Comparison of ENCODE assay signal across 1 cellular context in the genomic region with DNA sequence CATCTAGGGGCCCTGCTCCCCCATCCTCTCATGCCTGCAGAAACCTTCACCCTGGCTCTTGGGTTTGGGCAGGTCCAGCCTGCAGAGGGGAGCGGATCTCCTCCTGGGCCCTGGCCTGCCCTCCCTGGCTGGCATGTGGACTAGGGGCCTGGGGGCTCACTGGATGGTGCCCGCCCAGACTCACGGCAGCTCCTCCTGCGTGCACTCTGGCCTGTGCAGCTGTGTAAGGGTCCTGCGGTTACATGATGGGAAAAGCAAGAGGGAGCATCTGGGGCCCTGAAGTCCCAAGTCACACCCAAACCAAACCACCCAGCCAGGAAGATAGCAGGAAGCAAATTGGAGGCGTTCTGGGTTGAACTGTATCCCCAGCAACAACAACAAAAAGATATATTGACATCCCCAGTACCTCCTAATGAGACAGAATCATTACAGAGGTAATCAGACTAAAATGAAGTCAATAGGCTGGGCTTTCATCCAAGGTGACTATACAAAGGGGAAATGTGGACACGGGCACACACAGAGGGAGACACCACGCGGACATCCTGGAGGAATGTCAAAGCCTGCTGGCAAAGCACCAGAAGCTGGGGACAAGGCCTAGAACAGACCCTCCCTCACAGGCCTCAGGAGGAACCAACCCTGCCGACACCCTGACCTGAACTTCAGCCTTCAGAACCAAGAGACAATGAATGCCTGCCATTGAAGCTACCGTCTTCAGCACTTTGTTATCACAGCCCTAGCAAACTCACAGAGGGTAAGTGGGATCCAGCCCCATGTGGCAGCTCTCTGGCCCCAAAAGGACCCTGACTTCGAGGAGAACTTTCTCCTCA.
TF ChIP-seq lines count a peak whose summit lies in the region.

No MANE protein-coding gene starts in this region.

TF ChIP-seq in GM23338, 12 proteins besides CTCF, POLR2A, EP300 and RAD21:
- TF ChIP-seq, protein P1, sequence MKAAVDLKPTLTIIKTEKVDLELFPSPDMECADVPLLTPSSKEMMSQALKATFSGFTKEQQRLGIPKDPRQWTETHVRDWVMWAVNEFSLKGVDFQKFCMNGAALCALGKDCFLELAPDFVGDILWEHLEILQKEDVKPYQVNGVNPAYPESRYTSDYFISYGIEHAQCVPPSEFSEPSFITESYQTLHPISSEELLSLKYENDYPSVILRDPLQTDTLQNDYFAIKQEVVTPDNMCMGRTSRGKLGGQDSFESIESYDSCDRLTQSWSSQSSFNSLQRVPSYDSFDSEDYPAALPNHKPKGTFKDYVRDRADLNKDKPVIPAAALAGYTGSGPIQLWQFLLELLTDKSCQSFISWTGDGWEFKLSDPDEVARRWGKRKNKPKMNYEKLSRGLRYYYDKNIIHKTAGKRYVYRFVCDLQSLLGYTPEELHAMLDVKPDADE (IDR thresholded peaks at IDR 0.05): no peak
- TF ChIP-seq ZNF462 (CRISPR knock-in tag; IDR thresholded peaks at IDR 0.05) (no peak), CREB1 (CRISPR knock-in tag; IDR thresholded peaks at IDR 0.05; ENCODE audit: low read depth) (no peak), JUNB (IDR thresholded peaks at IDR 0.05; ENCODE audit: unreplicated experiment) (no peak), NANOG (IDR thresholded peaks at IDR 0.05; ENCODE audit: borderline replicate concordance) (no peak)
- TF ChIP-seq, protein P2, sequence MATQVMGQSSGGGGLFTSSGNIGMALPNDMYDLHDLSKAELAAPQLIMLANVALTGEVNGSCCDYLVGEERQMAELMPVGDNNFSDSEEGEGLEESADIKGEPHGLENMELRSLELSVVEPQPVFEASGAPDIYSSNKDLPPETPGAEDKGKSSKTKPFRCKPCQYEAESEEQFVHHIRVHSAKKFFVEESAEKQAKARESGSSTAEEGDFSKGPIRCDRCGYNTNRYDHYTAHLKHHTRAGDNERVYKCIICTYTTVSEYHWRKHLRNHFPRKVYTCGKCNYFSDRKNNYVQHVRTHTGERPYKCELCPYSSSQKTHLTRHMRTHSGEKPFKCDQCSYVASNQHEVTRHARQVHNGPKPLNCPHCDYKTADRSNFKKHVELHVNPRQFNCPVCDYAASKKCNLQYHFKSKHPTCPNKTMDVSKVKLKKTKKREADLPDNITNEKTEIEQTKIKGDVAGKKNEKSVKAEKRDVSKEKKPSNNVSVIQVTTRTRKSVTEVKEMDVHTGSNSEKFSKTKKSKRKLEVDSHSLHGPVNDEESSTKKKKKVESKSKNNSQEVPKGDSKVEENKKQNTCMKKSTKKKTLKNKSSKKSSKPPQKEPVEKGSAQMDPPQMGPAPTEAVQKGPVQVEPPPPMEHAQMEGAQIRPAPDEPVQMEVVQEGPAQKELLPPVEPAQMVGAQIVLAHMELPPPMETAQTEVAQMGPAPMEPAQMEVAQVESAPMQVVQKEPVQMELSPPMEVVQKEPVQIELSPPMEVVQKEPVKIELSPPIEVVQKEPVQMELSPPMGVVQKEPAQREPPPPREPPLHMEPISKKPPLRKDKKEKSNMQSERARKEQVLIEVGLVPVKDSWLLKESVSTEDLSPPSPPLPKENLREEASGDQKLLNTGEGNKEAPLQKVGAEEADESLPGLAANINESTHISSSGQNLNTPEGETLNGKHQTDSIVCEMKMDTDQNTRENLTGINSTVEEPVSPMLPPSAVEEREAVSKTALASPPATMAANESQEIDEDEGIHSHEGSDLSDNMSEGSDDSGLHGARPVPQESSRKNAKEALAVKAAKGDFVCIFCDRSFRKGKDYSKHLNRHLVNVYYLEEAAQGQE (IDR thresholded peaks at IDR 0.05; ENCODE audit: unreplicated experiment): no peak
